23 cellular contexts compared by ENCODE assay signal in the genomic region with DNA sequence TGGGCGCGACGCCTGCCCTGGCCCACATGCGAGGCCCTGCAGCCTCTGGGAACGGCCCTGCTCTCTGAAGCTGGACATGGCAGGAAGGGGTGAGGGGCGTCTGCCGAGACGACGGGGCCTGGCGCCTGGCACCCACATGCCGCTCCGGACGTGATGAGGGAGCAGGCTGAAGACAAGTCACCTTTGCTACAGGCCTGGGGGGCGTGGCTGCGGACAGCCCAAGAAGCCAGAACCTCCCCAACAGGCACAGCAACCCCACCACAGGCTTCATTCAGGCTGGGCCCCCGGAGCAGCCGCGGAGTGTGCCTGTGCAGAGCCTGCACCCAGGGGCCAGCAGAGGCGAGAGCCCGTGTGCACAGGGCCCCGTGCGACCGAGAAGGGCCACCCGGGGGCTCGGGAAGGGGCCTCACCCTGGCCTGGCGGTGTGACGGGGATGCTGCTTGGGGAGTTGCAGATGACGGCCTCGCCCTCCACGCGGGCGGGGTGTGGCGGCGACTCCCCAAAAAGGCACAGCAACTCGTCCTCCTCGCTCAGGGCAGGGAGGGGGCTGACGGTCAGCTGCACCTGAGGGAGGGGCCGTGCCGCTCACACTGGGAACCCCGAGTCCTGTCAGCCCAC.
"Had no signal": no experiment of that assay in that cellular context is flagged by ENCODE, and none has a peak within 500 bp of the region (broad histone marks: within the 10 kb centered on the region; RNA-seq: fewer than 3 reads in every experiment).

No MANE protein-coding gene starts in this region.

- H3K4me1 ChIP-seq: gastrocnemius medialis, neural progenitor cell, psoas muscle, transverse colon had no signal

- H3K36me3 ChIP-seq: gastrocnemius medialis, neural progenitor cell, uterus had no signal

- H3K4me3 ChIP-seq: dorsolateral prefrontal cortex, gastrocnemius medialis, heart left ventricle, hepatocyte, left lung, mucosa of descending colon, neural progenitor cell, psoas muscle, skin epidermis, spleen, transverse colon, upper lobe of right lung, uterus had no signal

- H3K27me3 ChIP-seq: dorsolateral prefrontal cortex, gastrocnemius medialis, heart left ventricle, hepatocyte, neural progenitor cell, transverse colon, upper lobe of right lung, uterus had no signal

- H3K9me3 ChIP-seq: gastrocnemius medialis, heart left ventricle, left lung, mucosa of descending colon, psoas muscle, spleen, transverse colon, upper lobe of right lung, uterus had no signal

- H3K27ac ChIP-seq: gastrocnemius medialis, heart left ventricle, hepatocyte, left lung, neural progenitor cell, psoas muscle, transverse colon, upper lobe of right lung, uterus had no signal

- DNase-seq: dorsolateral prefrontal cortex; effector CD4-positive, alpha-beta T cell; foreskin fibroblast; gastrocnemius medialis; heart left ventricle; left cardiac atrium; left lung; mesenchymal stem cell; mucosa of descending colon; naive thymus-derived CD4-positive, alpha-beta T cell; nucleus accumbens; posterior cingulate gyrus; psoas muscle; right cardiac atrium; spleen; stimulated activated CD4-positive, alpha-beta T cell treated with anti-CD3 and anti-CD28 coated beads, Interleukin-4, amount 100 ng/mL, for 4 hours; stimulated activated naive CD8-positive, alpha-beta T cell treated with anti-CD3 and anti-CD28 coated beads, Interleukin-15, Interleukin-2, amounts not matched to agents 100 U/mL and 50 U/mL, for 24 hours; transverse colon; upper lobe of right lung; uterus had no signal
